In genomic region chr18:48831113-48831759, GRCh38 we compare ENCODE assay signal across 14 cellular contexts.
DNase-seq lines count a peak whose midpoint lies in the region; ATAC-seq and TF ChIP-seq lines count a peak whose summit lies in the region.
"Had no signal": no experiment of that assay in that cellular context is flagged by ENCODE, and none has a peak within 500 bp of the region (broad histone marks: within the 10 kb centered on the region; RNA-seq: fewer than 3 reads in every experiment).

No MANE protein-coding gene starts in this region.

- no peak overlapping the region for H3K4me3 ChIP-seq in CD8-positive, alpha-beta T cell (ENCODE audit: low read depth, low read length)
- H3K4me3 ChIP-seq: SJSA1 had no signal

- H3K36me3 ChIP-seq in CD8-positive, alpha-beta T cell (ENCODE audit: insufficient read depth, low read length): no peaks in the 10 kb centered on the region

- H3K36me3 Mint-ChIP-seq in CD8-positive, alpha-beta T cell: no peaks in the 10 kb centered on the region
- H3K36me3 Mint-ChIP-seq in central memory CD8-positive, alpha-beta T cell (ENCODE audit: insufficient read depth): peaks cover 20% of the 10 kb centered on the region
- H3K36me3 Mint-ChIP-seq in progenitor cell of endocrine pancreas (ENCODE audit: insufficient read depth): no peaks in the 10 kb centered on the region

- no peak overlapping the region for H3K27ac ChIP-seq in CD8-positive, alpha-beta T cell (ENCODE audit: low read depth, low read length)
- H3K27ac ChIP-seq: SJSA1 had no signal

- H3K9me3 Mint-ChIP-seq in CD8-positive, alpha-beta T cell: no peaks in the 10 kb centered on the region
- no peaks in the 10 kb centered on the region for H3K9me3 Mint-ChIP-seq in central memory CD8-positive, alpha-beta T cell
- no peaks in the 10 kb centered on the region for H3K9me3 Mint-ChIP-seq in progenitor cell of endocrine pancreas (ENCODE audit: low read depth)
- H3K9me3 Mint-ChIP-seq: activated naive CD4-positive, alpha-beta T cell treated with anti-CD3 and anti-CD28 coated beads, Interleukin-2, amount 10 ng/mL, durations not matched to agents 7 days and 5 days had no signal

- POLR2A ChIA-PET in CD8-positive, alpha-beta T cell (lab: Charles Lee): interaction anchor here (1.1 to 1.3 kb wide), 3 partner anchors 30 to 120 kb away, joined by 3 to 4 read pairs (median 3); no protein-coding TSS in a partner anchor

- H3K27ac Mint-ChIP-seq in CD8-positive, alpha-beta T cell: peak overlapping the region; percentile 37
- peak overlapping the region; percentile 56 for H3K27ac Mint-ChIP-seq in central memory CD8-positive, alpha-beta T cell (ENCODE audit: low read depth)
- peak overlapping the region; percentile 6 for H3K27ac Mint-ChIP-seq in progenitor cell of endocrine pancreas
- H3K27ac Mint-ChIP-seq: activated naive CD4-positive, alpha-beta T cell treated with anti-CD3 and anti-CD28 coated beads, Interleukin-2, amount 10 ng/mL, durations not matched to agents 7 days and 5 days had no signal

- H3K4me3 Mint-ChIP-seq in CD8-positive, alpha-beta T cell: no peak overlapping the region
- H3K4me3 Mint-ChIP-seq in central memory CD8-positive, alpha-beta T cell: peak overlapping the region; percentile 93
- no peak overlapping the region for H3K4me3 Mint-ChIP-seq in progenitor cell of endocrine pancreas (ENCODE audit: low read depth)

- no peak for ATAC-seq in CD8-positive, alpha-beta T cell
- no peak for ATAC-seq in central memory CD8-positive, alpha-beta T cell (replicated peaks; ENCODE audit: extremely low read depth, poor library complexity, severe bottlenecking)
- no peak for ATAC-seq in HG02642 (IDR thresholded peaks at IDR 0.05; ENCODE audit: poor library complexity, unreplicated experiment)
- ATAC-seq in GM19395 (IDR thresholded peaks at IDR 0.05; ENCODE audit: unreplicated experiment): no peak
- no peak for ATAC-seq in GM18909 (IDR thresholded peaks at IDR 0.05; ENCODE audit: poor library complexity, unreplicated experiment)

- peaks cover 50% of the 10 kb centered on the region for H3K4me1 Mint-ChIP-seq in CD8-positive, alpha-beta T cell (ENCODE audit: low read depth)
- peaks cover 83% of the 10 kb centered on the region for H3K4me1 Mint-ChIP-seq in central memory CD8-positive, alpha-beta T cell
- H3K4me1 Mint-ChIP-seq in progenitor cell of endocrine pancreas (ENCODE audit: low read depth): peaks cover 60% of the 10 kb centered on the region

- CTCF ChIA-PET in CD8-positive, alpha-beta T cell (lab: Charles Lee): interaction anchor here (0.6 to 1.0 kb wide), 2 partner anchors 24 to 82 kb away, joined by 3 read pairs; no protein-coding TSS in a partner anchor

- H3K4me1 ChIP-seq in CD8-positive, alpha-beta T cell (ENCODE audit: insufficient read depth, low read length): peaks cover 39% of the 10 kb centered on the region

- no peaks in the 10 kb centered on the region for H3K9me3 ChIP-seq in CD8-positive, alpha-beta T cell (ENCODE audit: low read length)
- H3K9me3 ChIP-seq: Caco-2, SJSA1 had no signal

- no peaks in the 10 kb centered on the region for H3K27me3 ChIP-seq in CD8-positive, alpha-beta T cell (ENCODE audit: insufficient read depth, low read length)
- H3K27me3 ChIP-seq: SJSA1 had no signal

- no peak for TF ChIP-seq CTCF in CD8-positive, alpha-beta T cell (IDR thresholded peaks at IDR 0.05)
- TF ChIP-seq CTCF in progenitor cell of endocrine pancreas (IDR thresholded peaks at IDR 0.05; ENCODE audit: unreplicated experiment): no peak

- peak in 2 of 7 experiments; percentile 7 to 41 for DNase-seq in CD8-positive, alpha-beta T cell
- DNase-seq in MV-4-11 (lab: John Stamatoyannopoulos, UW) (peak; percentile 26), progenitor cell of endocrine pancreas (ENCODE audit: low spot score, unreplicated experiment) (no peak)
- no peak for DNase-seq in central memory CD8-positive, alpha-beta T cell (ENCODE audit: low spot score in 2 of 2)
- DNase-seq: activated CD4-positive, CD25-positive, alpha-beta regulatory T cell; activated naive CD4-positive, alpha-beta T cell treated with anti-CD3 and anti-CD28 coated beads, Interleukin-2, amount 10 ng/mL, durations not matched to agents 7 days and 5 days; Caco-2; NCI-H1417 treated with DMSO at 0.1 percent for 48 hours; NCI-H774; stimulated activated CD4-positive, alpha-beta T cell treated with anti-CD3 and anti-CD28 coated beads, Interleukin-2, amount 100 ng/mL, for 48 hours had no signal

- no peaks in the 10 kb centered on the region for H3K27me3 Mint-ChIP-seq in CD8-positive, alpha-beta T cell (ENCODE audit: low read depth)
- H3K27me3 Mint-ChIP-seq in central memory CD8-positive, alpha-beta T cell: no peaks in the 10 kb centered on the region
- no peaks in the 10 kb centered on the region for H3K27me3 Mint-ChIP-seq in progenitor cell of endocrine pancreas

- intact Hi-C loops in CD8-positive, alpha-beta T cell (cut with DNase I, micrococcal nuclease): loop anchor here in 1 of 2 experiments (5.0 kb wide), 1 partner anchor 121 kb away; the partner anchor contains the start of gene SMAD7

Comparison
In these comparisons a context has a peak if more than half of its experiments do, and no peak if none do; other contexts are left out.
1. H3K27ac Mint-ChIP-seq: peak in every context shown above with its lines; median percentile 56 in central memory CD8-positive, alpha-beta T cell; 37 in CD8-positive, alpha-beta T cell; 6 in progenitor cell of endocrine pancreas.